In the genomic region with DNA sequence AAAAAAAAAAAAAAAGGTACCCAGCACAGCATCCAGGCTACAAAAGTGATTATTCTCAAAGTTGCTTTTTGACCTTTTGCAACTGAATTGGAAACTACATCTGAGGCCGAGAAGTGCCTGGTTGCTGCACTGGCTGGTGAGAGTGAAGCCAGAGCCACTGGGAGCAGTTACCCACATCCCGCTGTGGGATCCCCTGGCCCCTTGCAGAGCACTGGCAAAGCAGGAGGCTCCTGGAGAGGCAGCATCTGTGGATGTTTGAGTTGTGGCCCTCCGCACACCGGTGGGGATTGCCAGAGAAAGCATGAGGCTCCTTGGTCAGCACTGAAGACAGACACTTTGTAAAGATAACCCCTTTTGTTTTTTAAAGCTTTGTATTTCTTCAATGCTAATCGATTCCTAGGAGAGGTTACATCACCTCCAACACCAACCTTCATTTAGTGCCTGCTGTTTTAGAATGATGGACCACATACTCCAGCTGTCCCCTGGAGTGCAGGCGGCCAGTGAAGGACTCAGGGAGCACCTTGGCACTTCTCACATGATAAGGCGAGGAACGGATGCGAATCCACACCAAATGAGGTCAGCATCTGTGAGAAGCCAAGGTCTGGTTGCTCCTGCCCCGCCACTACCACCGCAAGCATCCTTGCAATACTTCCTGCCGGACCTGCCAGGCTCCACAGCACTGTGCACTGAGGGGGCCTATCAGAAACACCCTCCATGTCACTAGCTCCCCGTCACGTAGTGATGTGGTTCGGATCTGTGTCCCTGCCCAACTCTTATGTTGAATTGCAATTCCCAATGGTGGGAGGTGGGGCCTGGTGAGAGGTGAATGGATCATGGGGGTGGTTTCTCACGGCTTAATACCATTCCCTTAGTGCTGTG, we compare ENCODE assay signal across 7 cellular contexts.
"Had no signal": no experiment of that assay in that cellular context is flagged by ENCODE, and none has a peak within 500 bp of the region (broad histone marks: within the 10 kb centered on the region; RNA-seq: fewer than 3 reads in every experiment).

No MANE protein-coding gene starts in this region.

- H3K4me1 ChIP-seq: HAP-1 had no signal

- H3K4me3 ChIP-seq: HAP-1, K562 had no signal

- DNase-seq: GOT3, H7, IMR-90, KG1 had no signal

- H3K9me3 ChIP-seq: HAP-1 had no signal

- ATAC-seq: HCT116, K562 had no signal

- H3K36me3 ChIP-seq: HAP-1 had no signal
